8 cellular contexts compared by ENCODE assay signal in the genomic region with DNA sequence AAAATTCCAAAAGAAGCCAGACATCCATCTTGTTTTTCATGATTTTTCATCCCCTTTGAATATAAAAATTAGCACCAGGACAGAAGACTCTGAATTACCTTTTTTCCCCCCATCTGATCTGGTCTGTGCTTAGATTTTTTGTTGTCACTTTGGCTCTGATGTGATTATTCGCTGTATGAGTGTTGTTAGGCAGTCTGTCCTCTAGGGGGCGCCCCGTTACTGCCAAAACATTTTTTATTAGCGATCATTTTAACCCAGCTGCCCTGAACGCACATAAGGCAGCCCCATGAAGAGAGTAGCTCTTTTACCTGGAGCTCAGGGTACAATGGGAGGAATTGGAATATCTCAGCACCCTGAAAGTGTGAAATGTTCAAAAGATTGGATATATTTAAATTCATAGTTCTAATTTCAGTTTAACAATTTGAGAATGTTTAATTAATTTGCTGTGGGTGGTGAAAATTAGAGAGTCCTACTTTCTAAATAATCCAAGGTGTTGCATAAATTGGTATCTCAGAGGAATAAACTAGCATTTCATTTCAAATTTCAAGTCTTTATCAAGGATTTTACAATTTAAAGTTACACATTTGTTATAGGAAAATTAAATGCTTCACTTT.
DNase-seq lines count a peak whose midpoint lies in the region; ATAC-seq lines count a peak whose summit lies in the region.

No MANE protein-coding gene starts in this region.

- H3K4me3 Mint-ChIP-seq in CD4-positive, CD25-positive, alpha-beta regulatory T cell: no peak overlapping the region
- no peak overlapping the region for H3K4me3 Mint-ChIP-seq in effector memory CD8-positive, alpha-beta T cell

- H3K79me1 ChIP-seq in mesenchymal stem cell (replicated peaks; ENCODE audit: low read length, poor library complexity, severe bottlenecking): peaks cover 4% of the 10 kb centered on the region

- H3K27me3 ChIP-seq in CD4-positive, CD25-positive, alpha-beta regulatory T cell (ENCODE audit: control insufficient read depth, insufficient read depth, low read length): no peaks in the 10 kb centered on the region
- H3K27me3 ChIP-seq in mesenchymal stem cell (ENCODE audit: control insufficient read depth in 1 of 2, insufficient read depth in 1 of 2, low read length in 2 of 2): no peaks in the 10 kb centered on the region

- no peaks in the 10 kb centered on the region for H3K9me3 Mint-ChIP-seq in CD4-positive, CD25-positive, alpha-beta regulatory T cell
- no peaks in the 10 kb centered on the region for H3K9me3 Mint-ChIP-seq in effector memory CD8-positive, alpha-beta T cell

- peak overlapping the region; percentile 64 for H3K9ac ChIP-seq in mesenchymal stem cell (ENCODE audit: low read length)

- H2AK5ac ChIP-seq in mesenchymal stem cell (ENCODE audit: low read length, severe bottlenecking): no peak overlapping the region

- no peak overlapping the region for H3K14ac ChIP-seq in mesenchymal stem cell (ENCODE audit: low read length in 2 of 2)

- H4K8ac ChIP-seq in mesenchymal stem cell (ENCODE audit: low read length): no peak overlapping the region

- no peaks in the 10 kb centered on the region for H3K27me3 Mint-ChIP-seq in CD4-positive, CD25-positive, alpha-beta regulatory T cell
- H3K27me3 Mint-ChIP-seq in effector memory CD8-positive, alpha-beta T cell: no peaks in the 10 kb centered on the region

- peak overlapping the region; percentile 49 for H3K27ac ChIP-seq in CD4-positive, CD25-positive, alpha-beta regulatory T cell (ENCODE audit: insufficient read depth, low read length, poor library complexity, severe bottlenecking)
- no peak overlapping the region for H3K27ac ChIP-seq in mesenchymal stem cell (ENCODE audit: low read length, poor library complexity, severe bottlenecking)

- no peak overlapping the region for H3K4me2 ChIP-seq in mesenchymal stem cell (ENCODE audit: low read length, poor library complexity, severe bottlenecking)

- peaks cover 83% of the 10 kb centered on the region for H3K36me3 ChIP-seq in CD4-positive, CD25-positive, alpha-beta regulatory T cell (ENCODE audit: control insufficient read depth, insufficient read depth, low read length)
- H3K36me3 ChIP-seq in mesenchymal stem cell (ENCODE audit: control insufficient read depth in 1 of 2, insufficient read depth in 2 of 2, low read depth in 1 of 2, low read length in 2 of 2): peaks cover 16 to 87% of the 10 kb centered on the region in 2 experiments

- H3K9me3 ChIP-seq in CD4-positive, CD25-positive, alpha-beta regulatory T cell (ENCODE audit: control insufficient read depth in 2 of 2, low read length in 2 of 2): no peaks in the 10 kb centered on the region
- H3K9me3 ChIP-seq in mesenchymal stem cell (ENCODE audit: control insufficient read depth, low read length): no peaks in the 10 kb centered on the region

- H3K36me3 Mint-ChIP-seq in CD4-positive, CD25-positive, alpha-beta regulatory T cell: peaks cover 46% of the 10 kb centered on the region
- H3K36me3 Mint-ChIP-seq in effector memory CD8-positive, alpha-beta T cell (ENCODE audit: insufficient read depth): peaks cover 89% of the 10 kb centered on the region

- peak overlapping the region in 2 of 3 donors; percentile 2 to 5 for H3K27ac Mint-ChIP-seq in CD4-positive, CD25-positive, alpha-beta regulatory T cell
- peak overlapping the region in 1 of 2 donors; percentile 11 for H3K27ac Mint-ChIP-seq in effector memory CD8-positive, alpha-beta T cell

- no peak overlapping the region for H2BK12ac ChIP-seq in mesenchymal stem cell (ENCODE audit: low read length in 2 of 2)

- H3K23ac ChIP-seq in mesenchymal stem cell (ENCODE audit: low read length in 2 of 2): no peak overlapping the region

- ATAC-seq in CD4-positive, CD25-positive, alpha-beta regulatory T cell (ENCODE audit: low read depth in 2 of 2): peak; percentile 94 to 95
- ATAC-seq in effector memory CD8-positive, alpha-beta T cell (replicated peaks): peak; percentile 99
- ATAC-seq in HG03342 (IDR thresholded peaks at IDR 0.05; ENCODE audit: unreplicated experiment): no peak

- no peak overlapping the region for H2BK15ac ChIP-seq in mesenchymal stem cell (ENCODE audit: low read depth, poor library complexity, severe bottlenecking)

- peaks cover 2 to 5% (median 3%) of the 10 kb centered on the region in 4 donors for H3K4me1 Mint-ChIP-seq in CD4-positive, CD25-positive, alpha-beta regulatory T cell
- peaks cover 0 to 3% of the 10 kb centered on the region in 2 donors for H3K4me1 Mint-ChIP-seq in effector memory CD8-positive, alpha-beta T cell (ENCODE audit: low read depth in 2 of 2)

- peaks cover 4% of the 10 kb centered on the region for H3K4me1 ChIP-seq in CD4-positive, CD25-positive, alpha-beta regulatory T cell (ENCODE audit: control insufficient read depth, insufficient read depth, low read length, poor library complexity, severe bottlenecking)
- H3K4me1 ChIP-seq in mesenchymal stem cell (ENCODE audit: control insufficient read depth, insufficient read depth, low read depth, low read length): no peaks in the 10 kb centered on the region

- H4K91ac ChIP-seq in mesenchymal stem cell (ENCODE audit: low read length): no peak overlapping the region

- no peak overlapping the region for H3K4me3 ChIP-seq in CD4-positive, CD25-positive, alpha-beta regulatory T cell (ENCODE audit: low read depth, low read length)
- H3K4me3 ChIP-seq in mesenchymal stem cell (ENCODE audit: insufficient read depth in 1 of 2, low read depth in 1 of 2, low read length in 2 of 2): no peak overlapping the region

- no peak overlapping the region for H2AFZ ChIP-seq in mesenchymal stem cell (ENCODE audit: low read depth, low read length)

- 0% methylated on average over 3 of the region's 5 CpGs for WGBS in mesenchymal stem cell

- no peak overlapping the region for H2BK120ac ChIP-seq in mesenchymal stem cell (ENCODE audit: low read depth, low read length)

- peak; percentile 73 to 85 (median 82) for DNase-seq in CD4-positive, CD25-positive, alpha-beta regulatory T cell
- DNase-seq in HT-29 (ENCODE audit: low spot score) (peak; percentile 87), NK-92 (lab: John Stamatoyannopoulos, UW; ENCODE audit: unreplicated experiment) (peak; percentile 12), mesenchymal stem cell (peak; percentile 77)
- DNase-seq in activated CD8-positive, alpha-beta memory T cell treated with anti-CD3 and anti-CD28 coated beads for 1 hour (ENCODE audit: extremely low read depth in 1 of 2, low read depth in 1 of 2): peak; percentile 70 to 80
- DNase-seq in effector memory CD8-positive, alpha-beta T cell: peak; percentile 84 to 88 (median 86)
- DNase-seq in stimulated activated CD8-positive, alpha-beta memory T cell treated with anti-CD3 and anti-CD28 coated beads, Interleukin-15, amount 100 ng/mL, for 48 hours (ENCODE audit: low read depth in 2 of 2): peak; percentile 47 to 54

- H3K4ac ChIP-seq in mesenchymal stem cell (ENCODE audit: low read depth in 1 of 2, low read length in 2 of 2): no peak overlapping the region

- H3K18ac ChIP-seq in mesenchymal stem cell (ENCODE audit: low read depth in 1 of 2, low read length in 2 of 2): no peak overlapping the region

- no peak overlapping the region for H2BK5ac ChIP-seq in mesenchymal stem cell (ENCODE audit: low read depth, low read length, poor library complexity, severe bottlenecking)

Comparison
In these comparisons a context has a peak if more than half of its experiments do, and no peak if none do; other contexts are left out.
1. DNase-seq: peak in every context shown above with its lines; median percentile 87 in HT-29; 86 in effector memory CD8-positive, alpha-beta T cell; 82 in CD4-positive, CD25-positive, alpha-beta regulatory T cell; 77 in mesenchymal stem cell; 75 in activated CD8-positive, alpha-beta memory T cell treated with anti-CD3 and anti-CD28 coated beads for 1 hour; 50 in stimulated activated CD8-positive, alpha-beta memory T cell treated with anti-CD3 and anti-CD28 coated beads, Interleukin-15, amount 100 ng/mL, for 48 hours; 12 in NK-92.